ENCODE assay signal across 1 cellular context in the genomic region with DNA sequence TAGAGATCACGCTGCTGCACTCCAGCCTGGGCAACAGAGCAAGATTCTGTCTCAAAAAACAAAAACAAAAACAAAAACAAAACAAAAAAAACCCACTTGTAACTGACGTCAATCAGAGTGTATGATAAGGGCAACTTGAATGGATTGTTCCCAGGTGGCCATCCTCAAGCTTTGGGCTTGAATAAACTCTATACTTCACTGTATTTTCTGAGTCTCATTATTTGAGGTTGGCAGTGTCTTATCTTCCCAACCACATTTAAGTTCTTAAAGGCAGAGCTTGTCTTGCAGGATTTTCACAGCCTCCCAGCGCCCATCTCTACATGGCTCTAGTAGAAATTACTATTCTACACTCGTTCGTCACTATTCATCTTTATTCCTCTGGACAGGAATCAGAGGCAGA.
A peak's percentile ranks its signal among the peaks of the same experiment; 100 is the strongest.
TF ChIP-seq lines count a peak whose summit lies in the region.

No MANE protein-coding gene starts in this region.

TF ChIP-seq in K562, 482 proteins besides CTCF, POLR2A, EP300 and RAD21 (continues in another document):
- TF ChIP-seq ZC3H8 (IDR thresholded peaks at IDR 0.05) = no peak
- no peak for TF ChIP-seq MGA (IDR thresholded peaks at IDR 0.05)
- no peak for TF ChIP-seq OTX1 (CRISPR knock-in tag; IDR thresholded peaks at IDR 0.05)
- TF ChIP-seq KAT7 (CRISPR knock-in tag; IDR thresholded peaks at IDR 0.05; ENCODE audit: borderline replicate concordance) = no peak
- TF ChIP-seq RBM25 (IDR thresholded peaks at IDR 0.05; ENCODE audit: low read depth, low read length, severe bottlenecking) = no peak
- no peak for TF ChIP-seq RAD51 (IDR thresholded peaks at IDR 0.05; ENCODE audit: borderline replicate concordance, low read depth)
- TF ChIP-seq CREB1 (IDR thresholded peaks at IDR 0.05) = no peak
- TF ChIP-seq CREB1 (CRISPR knock-in tag; IDR thresholded peaks at IDR 0.05) = no peak
- TF ChIP-seq TCF15 (CRISPR knock-in tag; IDR thresholded peaks at IDR 0.05) = no peak
- TF ChIP-seq GMEB1 (CRISPR knock-in tag; IDR thresholded peaks at IDR 0.05) = no peak
- TF ChIP-seq KDM1A (IDR thresholded peaks at IDR 0.05) = peak; percentile 48 to 55
- TF ChIP-seq, protein P1, sequence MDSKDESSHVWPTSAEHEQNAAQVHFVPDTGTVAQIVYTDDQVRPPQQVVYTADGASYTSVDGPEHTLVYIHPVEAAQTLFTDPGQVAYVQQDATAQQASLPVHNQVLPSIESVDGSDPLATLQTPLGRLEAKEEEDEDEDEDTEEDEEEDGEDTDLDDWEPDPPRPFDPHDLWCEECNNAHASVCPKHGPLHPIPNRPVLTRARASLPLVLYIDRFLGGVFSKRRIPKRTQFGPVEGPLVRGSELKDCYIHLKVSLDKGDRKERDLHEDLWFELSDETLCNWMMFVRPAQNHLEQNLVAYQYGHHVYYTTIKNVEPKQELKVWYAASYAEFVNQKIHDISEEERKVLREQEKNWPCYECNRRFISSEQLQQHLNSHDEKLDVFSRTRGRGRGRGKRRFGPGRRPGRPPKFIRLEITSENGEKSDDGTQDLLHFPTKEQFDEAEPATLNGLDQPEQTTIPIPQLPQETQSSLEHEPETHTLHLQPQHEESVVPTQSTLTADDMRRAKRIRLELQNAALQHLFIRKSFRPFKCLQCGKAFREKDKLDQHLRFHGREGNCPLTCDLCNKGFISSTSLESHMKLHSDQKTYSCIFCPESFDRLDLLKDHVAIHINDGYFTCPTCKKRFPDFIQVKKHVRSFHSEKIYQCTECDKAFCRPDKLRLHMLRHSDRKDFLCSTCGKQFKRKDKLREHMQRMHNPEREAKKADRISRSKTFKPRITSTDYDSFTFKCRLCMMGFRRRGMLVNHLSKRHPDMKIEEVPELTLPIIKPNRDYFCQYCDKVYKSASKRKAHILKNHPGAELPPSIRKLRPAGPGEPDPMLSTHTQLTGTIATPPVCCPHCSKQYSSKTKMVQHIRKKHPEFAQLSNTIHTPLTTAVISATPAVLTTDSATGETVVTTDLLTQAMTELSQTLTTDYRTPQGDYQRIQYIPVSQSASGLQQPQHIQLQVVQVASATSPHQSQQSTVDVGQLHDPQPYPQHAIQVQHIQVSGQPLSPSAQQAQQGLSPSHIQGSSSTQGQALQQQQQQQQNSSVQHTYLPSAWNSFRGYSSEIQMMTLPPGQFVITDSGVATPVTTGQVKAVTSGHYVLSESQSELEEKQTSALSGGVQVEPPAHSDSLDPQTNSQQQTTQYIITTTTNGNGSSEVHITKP (IDR thresholded peaks at IDR 0.05; ENCODE audit: partially characterized antibody) = no peak
- TF ChIP-seq U2AF2 (optimal IDR thresholded peaks at IDR 0.05; ENCODE audit: low read depth, low read length) = no peak
- TF ChIP-seq TAF1 (IDR thresholded peaks at IDR 0.05; ENCODE audit: control insufficient read depth, extremely low read depth, insufficient read depth, low read length, severe bottlenecking) = no peak
- TF ChIP-seq PHB2 (IDR thresholded peaks at IDR 0.05; ENCODE audit: low read depth) = no peak
- peak; percentile 48 for TF ChIP-seq CBFA2T2 (conservative IDR thresholded peaks at IDR 0.05)
- TF ChIP-seq ZC3H4 (CRISPR knock-in tag; IDR thresholded peaks at IDR 0.05; ENCODE audit: borderline replicate concordance) = no peak
- no peak for TF ChIP-seq TEAD2 (tag; IDR thresholded peaks at IDR 0.05)
- peak; percentile 78 for TF ChIP-seq CBFA2T3 (IDR thresholded peaks at IDR 0.05)
- no peak for TF ChIP-seq BRD9 (IDR thresholded peaks at IDR 0.05; ENCODE audit: low read depth, partially characterized antibody)
- no peak for TF ChIP-seq GTF2E2 (tag; IDR thresholded peaks at IDR 0.05)
- TF ChIP-seq ESRRA (IDR thresholded peaks at IDR 0.05; ENCODE audit: borderline replicate concordance, low read depth) = no peak
- no peak for TF ChIP-seq ETV1 (tag; conservative IDR thresholded peaks at IDR 0.05; ENCODE audit: low read depth)
- TF ChIP-seq, protein P2, sequence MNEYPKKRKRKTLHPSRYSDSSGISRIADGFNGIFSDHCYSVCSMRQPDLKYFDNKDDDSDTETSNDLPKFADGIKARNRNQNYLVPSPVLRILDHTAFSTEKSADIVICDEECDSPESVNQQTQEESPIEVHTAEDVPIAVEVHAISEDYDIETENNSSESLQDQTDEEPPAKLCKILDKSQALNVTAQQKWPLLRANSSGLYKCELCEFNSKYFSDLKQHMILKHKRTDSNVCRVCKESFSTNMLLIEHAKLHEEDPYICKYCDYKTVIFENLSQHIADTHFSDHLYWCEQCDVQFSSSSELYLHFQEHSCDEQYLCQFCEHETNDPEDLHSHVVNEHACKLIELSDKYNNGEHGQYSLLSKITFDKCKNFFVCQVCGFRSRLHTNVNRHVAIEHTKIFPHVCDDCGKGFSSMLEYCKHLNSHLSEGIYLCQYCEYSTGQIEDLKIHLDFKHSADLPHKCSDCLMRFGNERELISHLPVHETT (CRISPR knock-in tag; conservative IDR thresholded peaks at IDR 0.05 in 1 of 2, IDR thresholded peaks at IDR 0.05 in 1 of 2) = no peak
- no peak for TF ChIP-seq ZNF12 (CRISPR knock-in tag; IDR thresholded peaks at IDR 0.05)
- TF ChIP-seq BACH1 (tag; IDR thresholded peaks at IDR 0.05) = no peak
- no peak for TF ChIP-seq SNRNP70 (optimal IDR thresholded peaks at IDR 0.05; ENCODE audit: low read depth, low read length)
- no peak for TF ChIP-seq CHD4 (IDR thresholded peaks at IDR 0.05; ENCODE audit: insufficient read depth, insufficient replicate concordance, low read depth, low read length, poor library complexity, severe bottlenecking)
- TF ChIP-seq RBM39 (optimal IDR thresholded peaks at IDR 0.05; ENCODE audit: low read depth, low read length) = no peak
- TF ChIP-seq, protein P3, sequence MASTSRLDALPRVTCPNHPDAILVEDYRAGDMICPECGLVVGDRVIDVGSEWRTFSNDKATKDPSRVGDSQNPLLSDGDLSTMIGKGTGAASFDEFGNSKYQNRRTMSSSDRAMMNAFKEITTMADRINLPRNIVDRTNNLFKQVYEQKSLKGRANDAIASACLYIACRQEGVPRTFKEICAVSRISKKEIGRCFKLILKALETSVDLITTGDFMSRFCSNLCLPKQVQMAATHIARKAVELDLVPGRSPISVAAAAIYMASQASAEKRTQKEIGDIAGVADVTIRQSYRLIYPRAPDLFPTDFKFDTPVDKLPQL (IDR thresholded peaks at IDR 0.05; ENCODE audit: extremely low read depth, insufficient read length) = no peak
- TF ChIP-seq NEUROD1 (IDR thresholded peaks at IDR 0.05; ENCODE audit: borderline replicate concordance, low read depth, low read length, partially characterized antibody) = no peak
- no peak for TF ChIP-seq ZNF445 (CRISPR knock-in tag; IDR thresholded peaks at IDR 0.05; ENCODE audit: low read depth)
- TF ChIP-seq, protein P4, sequence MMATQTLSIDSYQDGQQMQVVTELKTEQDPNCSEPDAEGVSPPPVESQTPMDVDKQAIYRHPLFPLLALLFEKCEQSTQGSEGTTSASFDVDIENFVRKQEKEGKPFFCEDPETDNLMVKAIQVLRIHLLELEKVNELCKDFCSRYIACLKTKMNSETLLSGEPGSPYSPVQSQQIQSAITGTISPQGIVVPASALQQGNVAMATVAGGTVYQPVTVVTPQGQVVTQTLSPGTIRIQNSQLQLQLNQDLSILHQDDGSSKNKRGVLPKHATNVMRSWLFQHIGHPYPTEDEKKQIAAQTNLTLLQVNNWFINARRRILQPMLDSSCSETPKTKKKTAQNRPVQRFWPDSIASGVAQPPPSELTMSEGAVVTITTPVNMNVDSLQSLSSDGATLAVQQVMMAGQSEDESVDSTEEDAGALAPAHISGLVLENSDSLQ (IDR thresholded peaks at IDR 0.05) = 0 out of 2 replicates have a peak, but pooled peaks have one; percentile 16
- TF ChIP-seq YY1 (IDR thresholded peaks at IDR 0.05; ENCODE audit: borderline replicate concordance in 1 of 3, control insufficient read depth in 1 of 3, extremely low read depth in 1 of 3, insufficient read depth in 3 of 3, insufficient read length in 1 of 3, insufficient replicate concordance in 2 of 3, low read depth in 1 of 3, low read length in 2 of 3) = no peak
- TF ChIP-seq ZNF511 (CRISPR knock-in tag; IDR thresholded peaks at IDR 0.05) = no peak
- TF ChIP-seq RCOR1 (IDR thresholded peaks at IDR 0.05; ENCODE audit: borderline replicate concordance in 1 of 2, low read depth in 2 of 2, low read length in 2 of 2) = peak in 1 of 2 experiments; percentile 57; a peak in 2 of 4 replicates
